Comparison of ENCODE assay signal across 26 cellular contexts in genomic region chrX:125926295-125926694, GRCh38.
"Had no signal": no experiment of that assay in that cellular context is flagged by ENCODE, and none has a peak within 500 bp of the region (broad histone marks: within the 10 kb centered on the region; RNA-seq: fewer than 3 reads in every experiment).

No MANE protein-coding gene starts in this region.

- ATAC-seq: effector memory CD8-positive, alpha-beta T cell; esophagus mucosa; gastrocnemius medialis; heart right ventricle; left cardiac atrium; left lung; left ventricle myocardium superior; lower lobe of right lung; mucosa of descending colon had no signal

- H3K27ac ChIP-seq: colonic mucosa, epithelial cell of prostate, esophagus squamous epithelium, gastrocnemius medialis, heart right ventricle, left lung, lower lobe of right lung had no signal

- DNase-seq: colonic mucosa; cortex of kidney; effector CD8-positive, alpha-beta T cell; effector memory CD8-positive, alpha-beta T cell; endodermal cell; erythroblast; esophagus squamous epithelium; foreskin fibroblast; foreskin melanocyte; gastrocnemius medialis; glutamatergic neuron; head of caudate nucleus; heart right ventricle; hippocampal formation; left cardiac atrium; left lung; left ventricle myocardium superior; lower lobe of right lung; mesenchymal stem cell; mucosa of descending colon; naive B cell had no signal

- H3K4me3 ChIP-seq: colonic mucosa, esophagus squamous epithelium, gastrocnemius medialis, heart right ventricle, left lung, lower lobe of right lung, mucosa of descending colon had no signal

- H3K9me3 ChIP-seq: colonic mucosa, esophagus squamous epithelium, gastrocnemius medialis, left lung, lower lobe of right lung, mucosa of descending colon had no signal

- H3K27me3 ChIP-seq: colonic mucosa, esophagus squamous epithelium, gastrocnemius medialis, heart right ventricle, left lung had no signal

- H3K36me3 ChIP-seq: colonic mucosa, esophagus squamous epithelium, gastrocnemius medialis, heart right ventricle, left lung, lower lobe of right lung had no signal

- H3K4me1 ChIP-seq: colonic mucosa, esophagus squamous epithelium, gastrocnemius medialis, heart right ventricle, left lung, lower lobe of right lung had no signal

- FAIRE-seq: endometrium, islet of Langerhans, keratinocyte had no signal
